11 cellular contexts compared by ENCODE assay signal in genomic region chr10:49397036-49397999, GRCh38. TPM values are rescaled to one million over a fixed set of nuclear protein-coding genes. Genes with fewer than 3 reads are reported as not detected.
DNase-seq lines count a peak whose midpoint lies in the region; ATAC-seq and TF ChIP-seq lines count a peak whose summit lies in the region.
"Had no signal": no experiment of that assay in that cellular context is flagged by ENCODE, and none has a peak within 500 bp of the region (broad histone marks: within the 10 kb centered on the region; RNA-seq: fewer than 3 reads in every experiment).

No MANE protein-coding gene starts in this region.

- in situ Hi-C loops in KBM-7 (cut with MboI; ENCODE audit: low pct_unique_long_range_greater_than_20kb, low sequenced_read_pairs), result no loop called here

- no peak overlapping the region for H3K27ac ChIP-seq in foreskin keratinocyte
- H3K27ac ChIP-seq: colonic mucosa had no signal

- H3K27me3 ChIP-seq in foreskin keratinocyte, result peaks cover 93% of the 10 kb centered on the region

- ATAC-seq in HG03432 (IDR thresholded peaks at IDR 0.05; ENCODE audit: unreplicated experiment) (peak; percentile 16), foreskin keratinocyte (peak; percentile 28)

- no peaks in the 10 kb centered on the region for H3K4me1 ChIP-seq in foreskin keratinocyte
- H3K4me1 ChIP-seq: colonic mucosa had no signal

- TF ChIP-seq CTCF in foreskin keratinocyte (conservative IDR thresholded peaks at IDR 0.05), result no peak

- peak; percentile 64 for DNase-seq in NCI-H748 (lab: John Stamatoyannopoulos, UW; ENCODE audit: unreplicated experiment)
- no peak for DNase-seq in NCI-H748 treated with DMSO at 0.1 percent for 48 hours (lab: John Stamatoyannopoulos, UW)
- DNase-seq in foreskin keratinocyte, result no peak
- peak; percentile 82 for DNase-seq in retina
- no peak for DNase-seq in activated gamma-delta T cell treated with Interleukin-2 at 50 U/mL for 16 hours
- no peak for DNase-seq in amniotic stem cell (lab: John Stamatoyannopoulos, UW)
- DNase-seq in KBM-7, result no peak

RNA-seq across cellular contexts. Expression of gene DRGX, which starts 1.4 kb away (rescaled TPM):
- not detected in 2 replicates for total RNA-seq in foreskin keratinocyte
- polyA plus RNA-seq in foreskin keratinocyte, result not detected in 2 replicates
- total RNA-seq: activated CD4-positive, alpha-beta T cell treated with anti-CD3 and anti-CD28 coated beads, Interleukin-2, amount 10 ng/mL, durations not matched to agents 7 days and 5 days; liver had no signal
- polyA plus RNA-seq: liver had no signal

Comparison
In these comparisons a context has a peak if more than half of its experiments do, and no peak if none do; other contexts are left out.
1. DNase-seq: peak in NCI-H748 (single experiment) and retina (single experiment); none in NCI-H748 treated with DMSO at 0.1 percent for 48 hours (single experiment), foreskin keratinocyte (0 of 2), activated gamma-delta T cell treated with Interleukin-2 at 50 U/mL for 16 hours (single experiment), amniotic stem cell (single experiment) and KBM-7 (single experiment).